In the genomic region with DNA sequence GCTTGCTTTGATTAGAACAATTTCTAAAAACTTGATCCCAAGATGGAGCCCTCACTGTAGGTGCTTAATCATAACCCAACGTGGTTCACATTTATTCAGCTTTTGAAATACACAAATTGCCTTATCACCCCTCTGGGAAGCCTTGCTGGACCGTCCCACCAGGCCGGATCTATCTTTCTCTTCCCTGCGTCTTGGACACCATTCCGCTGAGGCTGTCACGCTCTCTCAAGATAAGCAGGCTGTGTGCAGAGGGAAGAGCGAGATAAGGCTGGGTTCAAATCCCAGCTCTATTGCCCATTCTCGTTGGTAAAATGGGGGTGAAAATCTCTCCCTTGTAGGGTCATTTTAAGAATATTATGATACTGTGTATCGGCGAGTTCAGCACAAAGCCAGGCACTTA, we compare ENCODE assay signal across 1 cellular context.
TF ChIP-seq lines count a peak whose summit lies in the region.

No MANE protein-coding gene starts in this region.

TF ChIP-seq in K562, 482 proteins besides CTCF, POLR2A, EP300 and RAD21 (continued from another document and continues in another):
- TF ChIP-seq SIN3A (IDR thresholded peaks at IDR 0.05; ENCODE audit: borderline replicate concordance in 2 of 2, control insufficient read depth in 1 of 2, low read depth in 2 of 2, low read length in 2 of 2): no peak
- no peak for TF ChIP-seq PTTG1 (tag; IDR thresholded peaks at IDR 0.05; ENCODE audit: low read depth)
- TF ChIP-seq ILK (tag; IDR thresholded peaks at IDR 0.05; ENCODE audit: borderline replicate concordance, low read depth): no peak
- no peak for TF ChIP-seq RBFOX2 (IDR thresholded peaks at IDR 0.05; ENCODE audit: low read depth, low read length)
- 0 out of 2 replicates have a peak, but pooled peaks have one; percentile 32 for TF ChIP-seq POLR2AphosphoS5 (IDR thresholded peaks at IDR 0.05; ENCODE audit: control insufficient read depth, insufficient read depth, low read depth, low read length)
- peak; percentile 86 for TF ChIP-seq TAL1 (IDR thresholded peaks at IDR 0.05)
- TF ChIP-seq SIN3B (IDR thresholded peaks at IDR 0.05; ENCODE audit: low read depth): no peak
- peak; percentile 94 for TF ChIP-seq GATA2 (CRISPR knock-in tag; IDR thresholded peaks at IDR 0.05)
- TF ChIP-seq, protein P1, sequence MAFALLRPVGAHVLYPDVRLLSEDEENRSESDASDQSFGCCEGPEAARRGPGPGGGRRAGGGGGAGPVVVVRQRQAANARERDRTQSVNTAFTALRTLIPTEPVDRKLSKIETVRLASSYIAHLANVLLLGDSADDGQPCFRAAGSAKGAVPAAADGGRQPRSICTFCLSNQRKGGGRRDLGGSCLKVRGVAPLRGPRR (CRISPR knock-in tag; IDR thresholded peaks at IDR 0.05): no peak
- TF ChIP-seq, protein P2, sequence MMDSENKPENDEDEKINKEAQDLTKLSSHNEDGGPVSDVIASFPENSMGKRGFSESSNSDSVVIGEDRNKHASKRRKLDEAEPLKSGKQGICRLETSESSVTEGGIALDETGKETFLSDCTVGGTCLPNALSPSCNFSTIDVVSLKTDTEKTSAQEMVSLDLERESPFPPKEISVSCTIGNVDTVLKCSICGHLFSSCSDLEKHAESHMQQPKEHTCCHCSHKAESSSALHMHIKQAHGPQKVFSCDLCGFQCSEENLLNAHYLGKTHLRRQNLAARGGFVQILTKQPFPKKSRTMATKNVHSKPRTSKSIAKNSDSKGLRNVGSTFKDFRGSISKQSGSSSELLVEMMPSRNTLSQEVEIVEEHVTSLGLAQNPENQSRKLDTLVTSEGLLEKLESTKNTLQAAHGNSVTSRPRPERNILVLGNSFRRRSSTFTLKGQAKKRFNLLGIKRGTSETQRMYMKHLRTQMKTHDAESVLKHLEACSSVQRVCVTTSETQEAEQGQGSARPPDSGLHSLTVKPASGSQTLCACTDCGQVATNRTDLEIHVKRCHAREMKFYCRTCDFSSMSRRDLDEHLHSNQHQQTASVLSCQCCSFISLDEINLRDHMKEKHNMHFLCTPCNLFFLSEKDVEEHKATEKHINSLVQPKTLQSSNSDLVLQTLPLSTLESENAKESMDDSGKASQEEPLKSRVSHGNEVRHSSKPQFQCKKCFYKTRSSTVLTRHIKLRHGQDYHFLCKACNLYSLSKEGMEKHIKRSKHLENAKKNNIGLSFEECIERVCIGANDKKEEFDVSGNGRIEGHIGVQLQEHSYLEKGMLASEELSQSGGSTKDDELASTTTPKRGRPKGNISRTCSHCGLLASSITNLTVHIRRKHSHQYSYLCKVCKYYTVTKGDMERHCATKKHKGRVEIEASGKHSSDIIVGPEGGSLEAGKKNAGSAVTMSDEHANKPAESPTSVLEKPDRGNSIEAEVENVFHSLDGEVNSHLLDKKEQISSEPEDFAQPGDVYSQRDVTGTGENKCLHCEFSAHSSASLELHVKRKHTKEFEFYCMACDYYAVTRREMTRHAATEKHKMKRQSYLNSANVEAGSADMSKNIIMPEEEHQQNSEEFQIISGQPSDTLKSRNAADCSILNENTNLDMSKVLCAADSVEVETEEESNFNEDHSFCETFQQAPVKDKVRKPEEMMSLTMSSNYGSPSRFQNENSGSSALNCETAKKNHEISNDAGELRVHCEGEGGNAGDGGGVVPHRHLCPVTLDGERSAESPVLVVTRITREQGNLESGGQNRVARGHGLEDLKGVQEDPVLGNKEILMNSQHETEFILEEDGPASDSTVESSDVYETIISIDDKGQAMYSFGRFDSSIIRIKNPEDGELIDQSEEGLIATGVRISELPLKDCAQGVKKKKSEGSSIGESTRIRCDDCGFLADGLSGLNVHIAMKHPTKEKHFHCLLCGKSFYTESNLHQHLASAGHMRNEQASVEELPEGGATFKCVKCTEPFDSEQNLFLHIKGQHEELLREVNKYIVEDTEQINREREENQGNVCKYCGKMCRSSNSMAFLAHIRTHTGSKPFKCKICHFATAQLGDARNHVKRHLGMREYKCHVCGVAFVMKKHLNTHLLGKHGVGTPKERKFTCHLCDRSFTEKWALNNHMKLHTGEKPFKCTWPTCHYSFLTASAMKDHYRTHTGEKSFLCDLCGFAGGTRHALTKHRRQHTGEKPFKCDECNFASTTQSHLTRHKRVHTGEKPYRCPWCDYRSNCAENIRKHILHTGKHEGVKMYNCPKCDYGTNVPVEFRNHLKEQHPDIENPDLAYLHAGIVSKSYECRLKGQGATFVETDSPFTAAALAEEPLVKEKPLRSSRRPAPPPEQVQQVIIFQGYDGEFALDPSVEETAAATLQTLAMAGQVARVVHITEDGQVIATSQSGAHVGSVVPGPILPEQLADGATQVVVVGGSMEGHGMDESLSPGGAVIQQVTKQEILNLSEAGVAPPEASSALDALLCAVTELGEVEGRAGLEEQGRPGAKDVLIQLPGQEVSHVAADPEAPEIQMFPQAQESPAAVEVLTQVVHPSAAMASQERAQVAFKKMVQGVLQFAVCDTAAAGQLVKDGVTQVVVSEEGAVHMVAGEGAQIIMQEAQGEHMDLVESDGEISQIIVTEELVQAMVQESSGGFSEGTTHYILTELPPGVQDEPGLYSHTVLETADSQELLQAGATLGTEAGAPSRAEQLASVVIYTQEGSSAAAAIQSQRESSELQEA (IDR thresholded peaks at IDR 0.05; ENCODE audit: low read depth): no peak
- peak; percentile 74 for TF ChIP-seq NCOR1 (IDR thresholded peaks at IDR 0.05)
- TF ChIP-seq, protein P3, sequence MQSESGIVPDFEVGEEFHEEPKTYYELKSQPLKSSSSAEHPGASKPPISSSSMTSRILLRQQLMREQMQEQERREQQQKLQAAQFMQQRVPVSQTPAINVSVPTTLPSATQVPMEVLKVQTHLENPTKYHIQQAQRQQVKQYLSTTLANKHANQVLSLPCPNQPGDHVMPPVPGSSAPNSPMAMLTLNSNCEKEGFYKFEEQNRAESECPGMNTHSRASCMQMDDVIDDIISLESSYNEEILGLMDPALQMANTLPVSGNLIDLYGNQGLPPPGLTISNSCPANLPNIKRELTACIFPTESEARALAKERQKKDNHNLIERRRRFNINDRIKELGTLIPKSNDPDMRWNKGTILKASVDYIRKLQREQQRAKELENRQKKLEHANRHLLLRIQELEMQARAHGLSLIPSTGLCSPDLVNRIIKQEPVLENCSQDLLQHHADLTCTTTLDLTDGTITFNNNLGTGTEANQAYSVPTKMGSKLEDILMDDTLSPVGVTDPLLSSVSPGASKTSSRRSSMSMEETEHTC (IDR thresholded peaks at IDR 0.05): no peak
- TF ChIP-seq CSDE1 (IDR thresholded peaks at IDR 0.05): no peak
- TF ChIP-seq, protein P4, sequence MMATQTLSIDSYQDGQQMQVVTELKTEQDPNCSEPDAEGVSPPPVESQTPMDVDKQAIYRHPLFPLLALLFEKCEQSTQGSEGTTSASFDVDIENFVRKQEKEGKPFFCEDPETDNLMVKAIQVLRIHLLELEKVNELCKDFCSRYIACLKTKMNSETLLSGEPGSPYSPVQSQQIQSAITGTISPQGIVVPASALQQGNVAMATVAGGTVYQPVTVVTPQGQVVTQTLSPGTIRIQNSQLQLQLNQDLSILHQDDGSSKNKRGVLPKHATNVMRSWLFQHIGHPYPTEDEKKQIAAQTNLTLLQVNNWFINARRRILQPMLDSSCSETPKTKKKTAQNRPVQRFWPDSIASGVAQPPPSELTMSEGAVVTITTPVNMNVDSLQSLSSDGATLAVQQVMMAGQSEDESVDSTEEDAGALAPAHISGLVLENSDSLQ (IDR thresholded peaks at IDR 0.05): peak; percentile 10; the same call in 1 of the 2 replicates
- no peak for TF ChIP-seq BACH1 (tag; IDR thresholded peaks at IDR 0.05)
- TF ChIP-seq, protein P5, sequence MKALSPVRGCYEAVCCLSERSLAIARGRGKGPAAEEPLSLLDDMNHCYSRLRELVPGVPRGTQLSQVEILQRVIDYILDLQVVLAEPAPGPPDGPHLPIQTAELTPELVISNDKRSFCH (CRISPR knock-in tag; IDR thresholded peaks at IDR 0.05): no peak
- TF ChIP-seq, protein P5 (tag; IDR thresholded peaks at IDR 0.05): 0 out of 2 replicates have a peak, but pooled peaks have one; percentile 26
- no peak for TF ChIP-seq ZNF699 (CRISPR knock-in tag; IDR thresholded peaks at IDR 0.05; ENCODE audit: insufficient replicate concordance)
- no peak for TF ChIP-seq ZFX (CRISPR knock-in tag; IDR thresholded peaks at IDR 0.05)
- TF ChIP-seq, protein P6, sequence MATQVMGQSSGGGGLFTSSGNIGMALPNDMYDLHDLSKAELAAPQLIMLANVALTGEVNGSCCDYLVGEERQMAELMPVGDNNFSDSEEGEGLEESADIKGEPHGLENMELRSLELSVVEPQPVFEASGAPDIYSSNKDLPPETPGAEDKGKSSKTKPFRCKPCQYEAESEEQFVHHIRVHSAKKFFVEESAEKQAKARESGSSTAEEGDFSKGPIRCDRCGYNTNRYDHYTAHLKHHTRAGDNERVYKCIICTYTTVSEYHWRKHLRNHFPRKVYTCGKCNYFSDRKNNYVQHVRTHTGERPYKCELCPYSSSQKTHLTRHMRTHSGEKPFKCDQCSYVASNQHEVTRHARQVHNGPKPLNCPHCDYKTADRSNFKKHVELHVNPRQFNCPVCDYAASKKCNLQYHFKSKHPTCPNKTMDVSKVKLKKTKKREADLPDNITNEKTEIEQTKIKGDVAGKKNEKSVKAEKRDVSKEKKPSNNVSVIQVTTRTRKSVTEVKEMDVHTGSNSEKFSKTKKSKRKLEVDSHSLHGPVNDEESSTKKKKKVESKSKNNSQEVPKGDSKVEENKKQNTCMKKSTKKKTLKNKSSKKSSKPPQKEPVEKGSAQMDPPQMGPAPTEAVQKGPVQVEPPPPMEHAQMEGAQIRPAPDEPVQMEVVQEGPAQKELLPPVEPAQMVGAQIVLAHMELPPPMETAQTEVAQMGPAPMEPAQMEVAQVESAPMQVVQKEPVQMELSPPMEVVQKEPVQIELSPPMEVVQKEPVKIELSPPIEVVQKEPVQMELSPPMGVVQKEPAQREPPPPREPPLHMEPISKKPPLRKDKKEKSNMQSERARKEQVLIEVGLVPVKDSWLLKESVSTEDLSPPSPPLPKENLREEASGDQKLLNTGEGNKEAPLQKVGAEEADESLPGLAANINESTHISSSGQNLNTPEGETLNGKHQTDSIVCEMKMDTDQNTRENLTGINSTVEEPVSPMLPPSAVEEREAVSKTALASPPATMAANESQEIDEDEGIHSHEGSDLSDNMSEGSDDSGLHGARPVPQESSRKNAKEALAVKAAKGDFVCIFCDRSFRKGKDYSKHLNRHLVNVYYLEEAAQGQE (CRISPR knock-in tag; IDR thresholded peaks at IDR 0.05; ENCODE audit: low read depth): no peak
- peak in 1 of 2 experiments; percentile 84; a peak in 2 of 4 replicates for TF ChIP-seq RCOR1 (IDR thresholded peaks at IDR 0.05; ENCODE audit: borderline replicate concordance in 1 of 2, low read depth in 2 of 2, low read length in 2 of 2)
- no peak for TF ChIP-seq ATF7 (IDR thresholded peaks at IDR 0.05)
- TF ChIP-seq, protein P7, sequence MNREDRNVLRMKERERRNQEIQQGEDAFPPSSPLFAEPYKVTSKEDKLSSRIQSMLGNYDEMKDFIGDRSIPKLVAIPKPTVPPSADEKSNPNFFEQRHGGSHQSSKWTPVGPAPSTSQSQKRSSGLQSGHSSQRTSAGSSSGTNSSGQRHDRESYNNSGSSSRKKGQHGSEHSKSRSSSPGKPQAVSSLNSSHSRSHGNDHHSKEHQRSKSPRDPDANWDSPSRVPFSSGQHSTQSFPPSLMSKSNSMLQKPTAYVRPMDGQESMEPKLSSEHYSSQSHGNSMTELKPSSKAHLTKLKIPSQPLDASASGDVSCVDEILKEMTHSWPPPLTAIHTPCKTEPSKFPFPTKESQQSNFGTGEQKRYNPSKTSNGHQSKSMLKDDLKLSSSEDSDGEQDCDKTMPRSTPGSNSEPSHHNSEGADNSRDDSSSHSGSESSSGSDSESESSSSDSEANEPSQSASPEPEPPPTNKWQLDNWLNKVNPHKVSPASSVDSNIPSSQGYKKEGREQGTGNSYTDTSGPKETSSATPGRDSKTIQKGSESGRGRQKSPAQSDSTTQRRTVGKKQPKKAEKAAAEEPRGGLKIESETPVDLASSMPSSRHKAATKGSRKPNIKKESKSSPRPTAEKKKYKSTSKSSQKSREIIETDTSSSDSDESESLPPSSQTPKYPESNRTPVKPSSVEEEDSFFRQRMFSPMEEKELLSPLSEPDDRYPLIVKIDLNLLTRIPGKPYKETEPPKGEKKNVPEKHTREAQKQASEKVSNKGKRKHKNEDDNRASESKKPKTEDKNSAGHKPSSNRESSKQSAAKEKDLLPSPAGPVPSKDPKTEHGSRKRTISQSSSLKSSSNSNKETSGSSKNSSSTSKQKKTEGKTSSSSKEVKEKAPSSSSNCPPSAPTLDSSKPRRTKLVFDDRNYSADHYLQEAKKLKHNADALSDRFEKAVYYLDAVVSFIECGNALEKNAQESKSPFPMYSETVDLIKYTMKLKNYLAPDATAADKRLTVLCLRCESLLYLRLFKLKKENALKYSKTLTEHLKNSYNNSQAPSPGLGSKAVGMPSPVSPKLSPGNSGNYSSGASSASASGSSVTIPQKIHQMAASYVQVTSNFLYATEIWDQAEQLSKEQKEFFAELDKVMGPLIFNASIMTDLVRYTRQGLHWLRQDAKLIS (CRISPR knock-in tag; IDR thresholded peaks at IDR 0.05): no peak
- TF ChIP-seq, protein P8, sequence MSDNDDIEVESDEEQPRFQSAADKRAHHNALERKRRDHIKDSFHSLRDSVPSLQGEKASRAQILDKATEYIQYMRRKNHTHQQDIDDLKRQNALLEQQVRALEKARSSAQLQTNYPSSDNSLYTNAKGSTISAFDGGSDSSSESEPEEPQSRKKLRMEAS (CRISPR knock-in tag; IDR thresholded peaks at IDR 0.05): no peak
- TF ChIP-seq TAF7 (tag; IDR thresholded peaks at IDR 0.05): no peak
- no peak for TF ChIP-seq E2F3 (CRISPR knock-in tag; IDR thresholded peaks at IDR 0.05)
- 0 out of 2 replicates have a peak, but pooled peaks have one; percentile 20 for TF ChIP-seq ZNF766 (CRISPR knock-in tag; conservative IDR thresholded peaks at IDR 0.05)
- TF ChIP-seq GTF2F1 (IDR thresholded peaks at IDR 0.05; ENCODE audit: low read depth, low read length): no peak
- TF ChIP-seq ZNF431 (CRISPR knock-in tag; IDR thresholded peaks at IDR 0.05): no peak
- no peak for TF ChIP-seq EHMT2 (IDR thresholded peaks at IDR 0.05)
- no peak for TF ChIP-seq HSF4 (CRISPR knock-in tag; IDR thresholded peaks at IDR 0.05; ENCODE audit: borderline replicate concordance)
- no peak for TF ChIP-seq RHOXF2B (CRISPR knock-in tag; conservative IDR thresholded peaks at IDR 0.05)
- no peak for TF ChIP-seq CBX2 (IDR thresholded peaks at IDR 0.05; ENCODE audit: insufficient read depth, low read length, poor library complexity, severe bottlenecking)
- no peak for TF ChIP-seq RBM14 (IDR thresholded peaks at IDR 0.05; ENCODE audit: borderline replicate concordance, insufficient read depth, low read depth, low read length)
- TF ChIP-seq ZC3H4 (CRISPR knock-in tag; IDR thresholded peaks at IDR 0.05; ENCODE audit: borderline replicate concordance): no peak
- TF ChIP-seq STAT5A (IDR thresholded peaks at IDR 0.05; ENCODE audit: borderline replicate concordance, low read length): peak; percentile 25; the same call in 1 of the 2 replicates
- no peak for TF ChIP-seq ZZZ3 (IDR thresholded peaks at IDR 0.05)
- TF ChIP-seq ETS2 (tag; IDR thresholded peaks at IDR 0.05; ENCODE audit: borderline replicate concordance, poor library complexity, severe bottlenecking): no peak
- TF ChIP-seq, protein P9, sequence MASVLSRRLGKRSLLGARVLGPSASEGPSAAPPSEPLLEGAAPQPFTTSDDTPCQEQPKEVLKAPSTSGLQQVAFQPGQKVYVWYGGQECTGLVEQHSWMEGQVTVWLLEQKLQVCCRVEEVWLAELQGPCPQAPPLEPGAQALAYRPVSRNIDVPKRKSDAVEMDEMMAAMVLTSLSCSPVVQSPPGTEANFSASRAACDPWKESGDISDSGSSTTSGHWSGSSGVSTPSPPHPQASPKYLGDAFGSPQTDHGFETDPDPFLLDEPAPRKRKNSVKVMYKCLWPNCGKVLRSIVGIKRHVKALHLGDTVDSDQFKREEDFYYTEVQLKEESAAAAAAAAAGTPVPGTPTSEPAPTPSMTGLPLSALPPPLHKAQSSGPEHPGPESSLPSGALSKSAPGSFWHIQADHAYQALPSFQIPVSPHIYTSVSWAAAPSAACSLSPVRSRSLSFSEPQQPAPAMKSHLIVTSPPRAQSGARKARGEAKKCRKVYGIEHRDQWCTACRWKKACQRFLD (CRISPR knock-in tag; IDR thresholded peaks at IDR 0.05): peak; percentile 60; the same call in 1 of the 2 replicates
